Comparison of ENCODE assay signal across 25 cellular contexts in genomic region chr9:3699868-3700267, GRCh38.
"Had no signal": no experiment of that assay in that cellular context is flagged by ENCODE, and none has a peak within 500 bp of the region (broad histone marks: within the 10 kb centered on the region; RNA-seq: fewer than 3 reads in every experiment).

No MANE protein-coding gene starts in this region.

- FAIRE-seq: endometrium, islet of Langerhans, small intestine, urothelium cell line had no signal

- H3K4me3 Mint-ChIP-seq: naive thymus-derived CD8-positive, alpha-beta T cell; neural crest cell had no signal

- H3K27ac ChIP-seq: colonic mucosa, dorsolateral prefrontal cortex, epithelial cell of prostate, esophagus muscularis mucosa, gastrocnemius medialis, heart right ventricle, right atrium auricular region, stomach, thoracic aorta had no signal

- H3K4me3 ChIP-seq: colonic mucosa, dorsolateral prefrontal cortex, esophagus muscularis mucosa, gastrocnemius medialis, heart right ventricle, mucosa of descending colon, right atrium auricular region, stomach, thoracic aorta had no signal

- H3K9me3 Mint-ChIP-seq: neural crest cell had no signal

- H3K4me1 ChIP-seq: colonic mucosa, esophagus muscularis mucosa, gastrocnemius medialis, heart right ventricle, right atrium auricular region, stomach had no signal

- H3K27me3 ChIP-seq: colonic mucosa, dorsolateral prefrontal cortex, esophagus muscularis mucosa, gastrocnemius medialis, right atrium auricular region, stomach had no signal

- DNase-seq: colonic mucosa; dorsolateral prefrontal cortex; effector CD8-positive, alpha-beta T cell; gastrocnemius medialis; heart right ventricle; hypothalamus; kidney glomerular epithelial cell; mammary epithelial cell; mucosa of descending colon; naive thymus-derived CD8-positive, alpha-beta T cell; posterior cingulate gyrus; small intestine; stimulated activated CD4-positive, alpha-beta T cell treated with anti-CD3 and anti-CD28 coated beads, Interleukin-12 subunit alpha, Interleukin-12 subunit beta, amount 100 ng/mL, for 4 hours; stimulated activated naive CD4-positive, alpha-beta T cell; stomach; substantia nigra; trophoblast cell had no signal

- H3K27ac Mint-ChIP-seq: naive thymus-derived CD8-positive, alpha-beta T cell had no signal

- H3K4me1 Mint-ChIP-seq: naive thymus-derived CD8-positive, alpha-beta T cell had no signal

- H3K36me3 ChIP-seq: colonic mucosa, esophagus muscularis mucosa, gastrocnemius medialis, heart right ventricle, right atrium auricular region, stomach, thoracic aorta had no signal

- H3K9me3 ChIP-seq: colonic mucosa, esophagus muscularis mucosa, gastrocnemius medialis, heart right ventricle, mucosa of descending colon, right atrium auricular region, stomach, thoracic aorta had no signal

- ATAC-seq: gastrocnemius medialis; heart right ventricle; mucosa of descending colon; naive thymus-derived CD8-positive, alpha-beta T cell had no signal
